ENCODE assay signal across 22 cellular contexts in the genomic region with DNA sequence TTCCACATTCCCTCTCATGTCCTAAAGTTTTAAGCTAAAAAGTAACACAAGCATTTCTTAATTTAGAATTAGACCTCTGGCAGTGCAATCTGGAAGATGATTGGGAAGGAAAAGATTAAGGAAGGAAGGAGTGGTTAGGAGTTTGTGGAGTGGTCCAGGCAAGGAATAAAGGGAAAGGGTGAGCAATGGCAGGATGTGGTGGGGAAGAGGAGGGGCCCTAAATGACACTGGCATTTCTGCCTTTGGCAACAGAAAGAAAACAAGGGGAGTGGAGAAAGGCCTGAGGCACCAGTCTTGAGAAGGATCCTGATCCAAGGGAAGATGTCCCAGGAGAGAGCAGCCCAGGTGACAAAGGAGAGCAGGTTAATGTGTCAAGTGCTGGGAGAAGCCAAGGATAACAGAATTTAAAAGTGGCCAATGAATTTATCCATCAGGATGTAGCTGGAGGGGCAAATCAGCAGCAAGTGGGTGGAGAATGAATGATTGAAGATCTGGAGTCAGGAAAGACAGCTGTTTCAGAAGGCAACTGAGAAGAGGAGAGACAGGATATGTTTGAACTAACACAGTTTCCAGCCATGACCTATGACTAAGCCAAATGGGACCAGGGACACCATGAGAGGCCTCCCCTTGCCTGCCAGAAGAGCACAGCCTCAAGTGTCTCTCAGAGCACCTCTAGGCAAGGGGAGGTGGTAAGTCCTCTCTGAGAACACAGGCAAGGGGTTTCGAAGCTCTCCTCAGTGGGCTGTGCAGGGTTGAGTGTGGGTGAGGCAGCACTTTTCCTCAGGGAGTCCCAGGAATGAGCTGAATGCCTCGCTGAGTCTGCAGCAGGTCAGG. TPM values are rescaled to one million over a fixed set of nuclear protein-coding genes. Genes with fewer than 3 reads are reported as not detected.
DNase-seq lines count a peak whose midpoint lies in the region; ATAC-seq and FAIRE-seq lines count a peak whose summit lies in the region.
"Had no signal": no experiment of that assay in that cellular context is flagged by ENCODE, and none has a peak within 500 bp of the region (broad histone marks: within the 10 kb centered on the region; RNA-seq: fewer than 3 reads in every experiment).

No MANE protein-coding gene starts in this region.

- peak; percentile 21 for FAIRE-seq in GM18507 (lab: Jason Lieb, UNC)
- FAIRE-seq: frontal cortex, G401.6, small intestine had no signal

- ATAC-seq in activated CD8-positive, alpha-beta memory T cell treated with anti-CD3 and anti-CD28 coated beads, Interleukin-2, amount 10 ng/mL, durations not matched to agents 7 days and 5 days = no peak
- ATAC-seq in stimulated activated memory B cell treated with anti-CD40 and anti-IgM and Interleukin-4, amounts not matched to agents 10 μg/mL and 1 μg/mL and 100 μg/mL, for 72 hours = peak; percentile 40
- ATAC-seq: Right ventricle myocardium inferior, T-cell had no signal

- H2AFZ ChIP-seq in GM23248 = no peak overlapping the region

- H3K36me3 ChIP-seq in GM23248 (ENCODE audit: low read depth) = no peaks in the 10 kb centered on the region
- H3K36me3 ChIP-seq: uterus had no signal

- no peaks in the 10 kb centered on the region for H3K27me3 Mint-ChIP-seq in activated CD8-positive, alpha-beta memory T cell treated with anti-CD3 and anti-CD28 coated beads, Interleukin-2, amount 10 ng/mL, durations not matched to agents 7 days and 5 days
- H3K27me3 Mint-ChIP-seq in activated naive CD8-positive, alpha-beta T cell = no peaks in the 10 kb centered on the region
- no peaks in the 10 kb centered on the region for H3K27me3 Mint-ChIP-seq in stimulated activated memory B cell treated with anti-CD40 and anti-IgM and Interleukin-4, amounts not matched to agents 10 μg/mL and 1 μg/mL and 100 μg/mL, for 72 hours

- H4K20me1 ChIP-seq in GM23248 (ENCODE audit: insufficient read depth) = no peaks in the 10 kb centered on the region

- DNase-seq in activated CD8-positive, alpha-beta memory T cell treated with anti-CD3 and anti-CD28 coated beads, Interleukin-2, amount 10 ng/mL, durations not matched to agents 7 days and 5 days = no peak
- no peak for DNase-seq in activated CD8-positive, alpha-beta memory T cell treated with anti-CD3 and anti-CD28 coated beads, Interleukin-2, amount 50 U/mL, for 4 hours
- DNase-seq in GM18507 (ENCODE audit: extremely low spot score, insufficient read length, low read depth) (no peak), DMS79 treated with DMSO at 0.1 percent for 48 hours (lab: John Stamatoyannopoulos, UW) (no peak), GM23248 (no peak), HuH-7.5 (ENCODE audit: low spot score) (no peak)
- DNase-seq: activated effector memory CD4-positive, alpha-beta T cell treated with Interleukin-2 at 50 U/mL for 16 hours; H7; NCI-H146; NCI-H2227 treated with DMSO at 0.1 percent for 48 hours; small intestine; stimulated activated naive CD4-positive, alpha-beta T cell treated with Interleukin-2 at 50 U/mL for 16 hours; T-cell; uterus had no signal

- H3K36me3 Mint-ChIP-seq in activated CD8-positive, alpha-beta memory T cell treated with anti-CD3 and anti-CD28 coated beads, Interleukin-2, amount 10 ng/mL, durations not matched to agents 7 days and 5 days = no peaks in the 10 kb centered on the region
- peaks cover 3% of the 10 kb centered on the region for H3K36me3 Mint-ChIP-seq in activated naive CD8-positive, alpha-beta T cell
- H3K36me3 Mint-ChIP-seq in stimulated activated memory B cell treated with anti-CD40 and anti-IgM and Interleukin-4, amounts not matched to agents 10 μg/mL and 1 μg/mL and 100 μg/mL, for 72 hours = peaks cover 28% of the 10 kb centered on the region
- H3K36me3 Mint-ChIP-seq: T-cell had no signal

- no peaks in the 10 kb centered on the region for H3F3A ChIP-seq in GM23248 (ENCODE audit: insufficient read depth)

- no peaks in the 10 kb centered on the region for H3K79me2 ChIP-seq in GM23248 (ENCODE audit: insufficient read depth)

- peaks cover 19% of the 10 kb centered on the region for H3K4me1 Mint-ChIP-seq in activated CD8-positive, alpha-beta memory T cell treated with anti-CD3 and anti-CD28 coated beads, Interleukin-2, amount 10 ng/mL, durations not matched to agents 7 days and 5 days
- H3K4me1 Mint-ChIP-seq in activated naive CD8-positive, alpha-beta T cell (ENCODE audit: low read depth) = peaks cover 34% of the 10 kb centered on the region
- peaks cover 77% of the 10 kb centered on the region for H3K4me1 Mint-ChIP-seq in stimulated activated memory B cell treated with anti-CD40 and anti-IgM and Interleukin-4, amounts not matched to agents 10 μg/mL and 1 μg/mL and 100 μg/mL, for 72 hours

- no peak overlapping the region for H3K4me2 ChIP-seq in GM23248 (ENCODE audit: unreplicated experiment)

- 0 to 5% methylated on average over 2 of the region's 2 CpGs for WGBS in GM23248 (ENCODE audit: low coverage in 1 of 2, low lambda C conversion rate in 2 of 2, missing lambda C conversion rate in 2 of 2), 2 experiments

- no peak overlapping the region for H3K9ac ChIP-seq in GM23248

- H3K9me3 ChIP-seq in GM23248 (ENCODE audit: low read depth) = no peaks in the 10 kb centered on the region
- H3K9me3 ChIP-seq: uterus had no signal

- in situ Hi-C loops in GM23248 (cut with MboI) = no loop called here

- H3K27ac Mint-ChIP-seq in activated CD8-positive, alpha-beta memory T cell treated with anti-CD3 and anti-CD28 coated beads, Interleukin-2, amount 10 ng/mL, durations not matched to agents 7 days and 5 days = peak overlapping the region; percentile 10
- peak overlapping the region; percentile 75 for H3K27ac Mint-ChIP-seq in activated naive CD8-positive, alpha-beta T cell
- H3K27ac Mint-ChIP-seq in stimulated activated memory B cell treated with anti-CD40 and anti-IgM and Interleukin-4, amounts not matched to agents 10 μg/mL and 1 μg/mL and 100 μg/mL, for 72 hours = peak overlapping the region; percentile 83
- H3K27ac Mint-ChIP-seq: T-cell had no signal

- H3K9me2 ChIP-seq in GM23248 (ENCODE audit: insufficient read depth) = no peaks in the 10 kb centered on the region

- H3K27ac ChIP-seq in GM23248 = no peak overlapping the region
- H3K27ac ChIP-seq: coronary artery, uterus had no signal

- peaks cover 5% of the 10 kb centered on the region; the same call in 1 of the 2 replicates for H3K27me3 ChIP-seq in GM23248 (replicated peaks; ENCODE audit: insufficient read depth)
- H3K27me3 ChIP-seq: uterus had no signal

- CTCF ChIA-PET in activated CD8-positive, alpha-beta memory T cell treated with anti-CD3 and anti-CD28 coated beads, Interleukin-2, amount 10 ng/mL, durations not matched to agents 7 days and 5 days (lab: Charles Lee) = interaction anchor here (0.9 to 9.1 kb wide), 16 partner anchors 13 to 215 kb away, joined by 3 to 174 read pairs (median 13); partner anchors contain the start of genes ITLN2 and LY9

- no peaks in the 10 kb centered on the region for H3K9me3 Mint-ChIP-seq in activated CD8-positive, alpha-beta memory T cell treated with anti-CD3 and anti-CD28 coated beads, Interleukin-2, amount 10 ng/mL, durations not matched to agents 7 days and 5 days (ENCODE audit: low read depth)
- H3K9me3 Mint-ChIP-seq in activated naive CD8-positive, alpha-beta T cell (ENCODE audit: low read depth) = no peaks in the 10 kb centered on the region
- H3K9me3 Mint-ChIP-seq in stimulated activated memory B cell treated with anti-CD40 and anti-IgM and Interleukin-4, amounts not matched to agents 10 μg/mL and 1 μg/mL and 100 μg/mL, for 72 hours = peaks cover 2% of the 10 kb centered on the region
- H3K9me3 Mint-ChIP-seq: T-cell had no signal

- no peak overlapping the region for H3K4me3 Mint-ChIP-seq in activated CD8-positive, alpha-beta memory T cell treated with anti-CD3 and anti-CD28 coated beads, Interleukin-2, amount 10 ng/mL, durations not matched to agents 7 days and 5 days
- H3K4me3 Mint-ChIP-seq in activated naive CD8-positive, alpha-beta T cell = peak overlapping the region; percentile 44
- H3K4me3 Mint-ChIP-seq in stimulated activated memory B cell treated with anti-CD40 and anti-IgM and Interleukin-4, amounts not matched to agents 10 μg/mL and 1 μg/mL and 100 μg/mL, for 72 hours = peak overlapping the region; percentile 54
- H3K4me3 Mint-ChIP-seq: T-cell had no signal

- H3K4me1 ChIP-seq in GM23248 (ENCODE audit: insufficient read depth) = no peaks in the 10 kb centered on the region
- H3K4me1 ChIP-seq: uterus had no signal

- no peak overlapping the region for H3K4me3 ChIP-seq in GM23248
- H3K4me3 ChIP-seq: coronary artery, uterus had no signal

RNA-seq across cellular contexts. Expression of gene LY9, which starts 20.9 kb away (rescaled TPM):
- 1 to 10 TPM; 1.3 to 8.0 TPM for total RNA-seq in activated CD8-positive, alpha-beta memory T cell treated with anti-CD3 and anti-CD28 coated beads, Interleukin-2, amount 10 ng/mL, durations not matched to agents 7 days and 5 days
- not detected in 2 replicates for total RNA-seq in GM23248 (2014; rRNA removed; shearing (Covaris generic))
- not detected in 2 replicates for polyA plus RNA-seq in GM23248 (2016; fragmentation: Nextera tagmentation; extraction: Ambion mirVana)
- total RNA-seq: frontal cortex, LHCN-M2, myocyte, Right ventricle myocardium inferior had no signal

RNA-seq across cellular contexts. Expression of gene SLAMF7, which starts 36.1 kb away (rescaled TPM):
- total RNA-seq in activated CD8-positive, alpha-beta memory T cell treated with anti-CD3 and anti-CD28 coated beads, Interleukin-2, amount 10 ng/mL, durations not matched to agents 7 days and 5 days = 100 to 1,000 TPM; 107 to 126 TPM
- not detected in 2 replicates for total RNA-seq in GM23248 (2014; rRNA removed; shearing (Covaris generic))
- polyA plus RNA-seq in GM23248 (2016; fragmentation: Nextera tagmentation; extraction: Ambion mirVana) = not detected in 2 replicates
- total RNA-seq: frontal cortex, LHCN-M2, myocyte had no signal

Comparison
In these comparisons a context has a peak if more than half of its experiments do, and no peak if none do; other contexts are left out.
1. H3K27ac Mint-ChIP-seq: peak in every context shown above with its lines; median percentile 83 in stimulated activated memory B cell treated with anti-CD40 and anti-IgM and Interleukin-4, amounts not matched to agents 10 μg/mL and 1 μg/mL and 100 μg/mL, for 72 hours; 75 in activated naive CD8-positive, alpha-beta T cell; 10 in activated CD8-positive, alpha-beta memory T cell treated with anti-CD3 and anti-CD28 coated beads, Interleukin-2, amount 10 ng/mL, durations not matched to agents 7 days and 5 days.
2. RNA of gene SLAMF7, which starts 36.1 kb away (total RNA-seq): 107 to 126 TPM in activated CD8-positive, alpha-beta memory T cell treated with anti-CD3 and anti-CD28 coated beads, Interleukin-2, amount 10 ng/mL, durations not matched to agents 7 days and 5 days; not detected in GM23248; every median in the first group is over 100 times any median in the second.